13 cellular contexts compared by ENCODE assay signal in the genomic region with DNA sequence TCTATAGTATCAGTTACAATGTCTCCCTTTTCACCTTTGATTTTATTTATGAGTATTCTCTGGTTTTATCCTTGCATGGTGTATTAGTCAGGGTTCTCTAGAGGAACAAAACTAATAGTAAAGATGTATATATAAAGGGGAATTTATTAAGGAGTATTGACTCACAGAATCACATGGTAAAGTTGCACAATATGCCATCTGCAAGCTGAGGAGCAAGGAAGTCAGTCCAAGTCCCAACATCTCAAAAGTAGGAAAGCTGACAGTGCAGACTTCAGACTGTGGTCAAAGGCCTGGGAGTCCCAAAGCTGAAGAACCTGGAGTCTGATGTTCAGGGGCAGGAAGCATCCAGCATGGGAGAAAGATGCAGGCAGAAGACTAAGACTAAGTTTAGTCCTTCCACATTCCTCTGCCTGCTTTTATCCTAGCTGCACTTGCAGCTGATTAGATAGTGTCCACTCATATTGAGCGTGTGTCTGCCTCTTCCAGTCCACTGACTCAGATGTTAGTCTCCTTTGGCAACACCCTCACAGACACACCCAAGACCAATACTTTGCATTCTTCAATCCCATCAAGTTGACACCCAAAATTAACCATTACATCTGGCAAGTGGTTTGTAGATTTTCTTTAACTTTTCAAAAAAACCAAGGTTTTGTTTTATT.
"Had no signal": no experiment of that assay in that cellular context is flagged by ENCODE, and none has a peak within 500 bp of the region (broad histone marks: within the 10 kb centered on the region; RNA-seq: fewer than 3 reads in every experiment).

No MANE protein-coding gene starts in this region.

- H3K9me3 ChIP-seq: right atrium auricular region had no signal

- H3K4me3 ChIP-seq: esophagus squamous epithelium, heart left ventricle, right atrium auricular region, sigmoid colon had no signal

- H3K36me3 ChIP-seq: esophagus squamous epithelium, heart left ventricle, right atrium auricular region, sigmoid colon had no signal

- FAIRE-seq: endometrium, frontal cortex, small intestine had no signal

- ATAC-seq: heart left ventricle, left lobe of liver, natural killer cell had no signal

- H3K27ac ChIP-seq: esophagus squamous epithelium, heart left ventricle, right atrium auricular region, sigmoid colon had no signal

- H3K27me3 ChIP-seq: esophagus squamous epithelium, heart left ventricle, right atrium auricular region, sigmoid colon had no signal

- H3K4me1 ChIP-seq: esophagus squamous epithelium, heart left ventricle, right atrium auricular region, sigmoid colon had no signal

- DNase-seq: effector memory CD4-positive, alpha-beta T cell; esophagus squamous epithelium; heart left ventricle; hippocampal formation; natural killer cell; sigmoid colon; small intestine; stimulated activated CD4-positive, alpha-beta T cell treated with anti-CD3 and anti-CD28 coated beads, Interleukin-12 subunit alpha, Interleukin-12 subunit beta, amount 100 ng/mL, for 4 hours; stimulated activated naive CD4-positive, alpha-beta T cell treated with Interleukin-2 at 50 U/mL for 16 hours had no signal
